ENCODE assay signal across 13 cellular contexts in genomic region chr13:98443329-98443728, GRCh38.
DNase-seq lines count a peak whose midpoint lies in the region; ATAC-seq and TF ChIP-seq lines count a peak whose summit lies in the region.
"Had no signal": no experiment of that assay in that cellular context is flagged by ENCODE, and none has a peak within 500 bp of the region (broad histone marks: within the 10 kb centered on the region; RNA-seq: fewer than 3 reads in every experiment).

No MANE protein-coding gene starts in this region.

- peak overlapping the region; percentile 6 for H3K27ac Mint-ChIP-seq in activated CD8-positive, alpha-beta T cell treated with anti-CD3 and anti-CD28 coated beads, Interleukin-2, amount 10 ng/mL, durations not matched to agents 7 days and 5 days
- H3K27ac Mint-ChIP-seq in activated CD8-positive, alpha-beta T cell treated with anti-CD3 and anti-CD28 coated beads for 36 hours, result no peak overlapping the region
- H3K27ac Mint-ChIP-seq in stimulated activated naive B cell treated with anti-CD40 and anti-IgM and Interleukin-4, amounts not matched to agents 10 μg/mL and 1 μg/mL and 100 μg/mL, for 72 hours, result peak overlapping the region; percentile 67
- H3K27ac Mint-ChIP-seq: activated CD4-positive, alpha-beta T cell treated with anti-CD3 and anti-CD28 coated beads for 36 hours; natural killer cell treated with Interleukin-12 subunit alpha and Interleukin-12 subunit beta and Interleukin-15 and Interleukin-18, amount 100 ng/mL, for 72 hours had no signal

- POLR2A ChIA-PET in activated CD8-positive, alpha-beta T cell treated with anti-CD3 and anti-CD28 coated beads, Interleukin-2, amount 10 ng/mL, durations not matched to agents 7 days and 5 days (lab: Charles Lee), result no interaction called here
- POLR2A ChIA-PET in activated CD8-positive, alpha-beta T cell treated with anti-CD3 and anti-CD28 coated beads for 36 hours (lab: Charles Lee), result no interaction called here

- H3K4me3 Mint-ChIP-seq in activated CD8-positive, alpha-beta T cell treated with anti-CD3 and anti-CD28 coated beads, Interleukin-2, amount 10 ng/mL, durations not matched to agents 7 days and 5 days, result no peak overlapping the region
- no peak overlapping the region for H3K4me3 Mint-ChIP-seq in activated CD8-positive, alpha-beta T cell treated with anti-CD3 and anti-CD28 coated beads for 36 hours
- peak overlapping the region in 1 of 2 donors; percentile 47 for H3K4me3 Mint-ChIP-seq in stimulated activated naive B cell treated with anti-CD40 and anti-IgM and Interleukin-4, amounts not matched to agents 10 μg/mL and 1 μg/mL and 100 μg/mL, for 72 hours
- H3K4me3 Mint-ChIP-seq: activated CD4-positive, alpha-beta T cell treated with anti-CD3 and anti-CD28 coated beads for 36 hours; natural killer cell treated with Interleukin-12 subunit alpha and Interleukin-12 subunit beta and Interleukin-15 and Interleukin-18, amount 100 ng/mL, for 72 hours had no signal

- no peak for DNase-seq in activated CD8-positive, alpha-beta T cell treated with anti-CD3 and anti-CD28 coated beads, Interleukin-2, amount 10 ng/mL, durations not matched to agents 7 days and 5 days
- DNase-seq in activated CD8-positive, alpha-beta T cell treated with anti-CD3 and anti-CD28 coated beads for 36 hours, result no peak
- DNase-seq in SW 1271 (lab: John Stamatoyannopoulos, UW) (peak; percentile 22 to 40), fibroblast of villous mesenchyme (ENCODE audit: low read depth) (peak; percentile 68), SKM-1 (lab: John Stamatoyannopoulos, UW; ENCODE audit: unreplicated experiment) (no peak), heart right ventricle (no peak)
- DNase-seq in stimulated activated naive B cell treated with anti-CD40 and anti-IgM and Interleukin-4, amounts not matched to agents 10 μg/mL and 1 μg/mL and 100 μg/mL, for 72 hours, result no peak
- DNase-seq in stimulated activated CD4-positive, alpha-beta T cell treated with anti-CD3 and anti-CD28 coated beads, Interleukin-4, amount 100 ng/mL, for 4 hours, result no peak
- DNase-seq: activated CD4-positive, alpha-beta T cell treated with anti-CD3 and anti-CD28 coated beads for 36 hours; heart left ventricle had no signal

- H3K27me3 Mint-ChIP-seq in activated CD8-positive, alpha-beta T cell treated with anti-CD3 and anti-CD28 coated beads, Interleukin-2, amount 10 ng/mL, durations not matched to agents 7 days and 5 days (ENCODE audit: low read depth), result no peaks in the 10 kb centered on the region
- H3K27me3 Mint-ChIP-seq in activated CD8-positive, alpha-beta T cell treated with anti-CD3 and anti-CD28 coated beads for 36 hours, result no peaks in the 10 kb centered on the region
- no peaks in the 10 kb centered on the region for H3K27me3 Mint-ChIP-seq in stimulated activated naive B cell treated with anti-CD40 and anti-IgM and Interleukin-4, amounts not matched to agents 10 μg/mL and 1 μg/mL and 100 μg/mL, for 72 hours
- H3K27me3 Mint-ChIP-seq: activated CD4-positive, alpha-beta T cell treated with anti-CD3 and anti-CD28 coated beads for 36 hours; natural killer cell treated with Interleukin-12 subunit alpha and Interleukin-12 subunit beta and Interleukin-15 and Interleukin-18, amount 100 ng/mL, for 72 hours had no signal

- H3K9me3 ChIP-seq in heart right ventricle, result no peaks in the 10 kb centered on the region
- H3K9me3 ChIP-seq: ascending aorta, heart left ventricle, upper lobe of left lung had no signal

- H3K27me3 ChIP-seq in heart right ventricle, result no peaks in the 10 kb centered on the region
- H3K27me3 ChIP-seq: ascending aorta, heart left ventricle, upper lobe of left lung had no signal

- 82 to 84% methylated on average over 11 of the region's 11 CpGs for WGBS in heart right ventricle, 2 donors

- H3K4me3 ChIP-seq in fibroblast of villous mesenchyme (ENCODE audit: low read depth, low read length), result no peak overlapping the region
- no peak overlapping the region for H3K4me3 ChIP-seq in heart right ventricle
- H3K4me3 ChIP-seq: ascending aorta, heart left ventricle, upper lobe of left lung had no signal

- peaks cover 0 to 16% (median 13%) of the 10 kb centered on the region in 9 donors for H3K4me1 ChIP-seq in heart right ventricle
- H3K4me1 ChIP-seq: ascending aorta had no signal

- no peaks in the 10 kb centered on the region for H3K9me3 Mint-ChIP-seq in activated CD8-positive, alpha-beta T cell treated with anti-CD3 and anti-CD28 coated beads, Interleukin-2, amount 10 ng/mL, durations not matched to agents 7 days and 5 days (ENCODE audit: insufficient read depth)
- no peaks in the 10 kb centered on the region for H3K9me3 Mint-ChIP-seq in activated CD8-positive, alpha-beta T cell treated with anti-CD3 and anti-CD28 coated beads for 36 hours
- H3K9me3 Mint-ChIP-seq in stimulated activated naive B cell treated with anti-CD40 and anti-IgM and Interleukin-4, amounts not matched to agents 10 μg/mL and 1 μg/mL and 100 μg/mL, for 72 hours, result no peaks in the 10 kb centered on the region
- H3K9me3 Mint-ChIP-seq: natural killer cell treated with Interleukin-12 subunit alpha and Interleukin-12 subunit beta and Interleukin-15 and Interleukin-18, amount 100 ng/mL, for 72 hours had no signal

- ATAC-seq in activated CD8-positive, alpha-beta T cell treated with anti-CD3 and anti-CD28 coated beads, Interleukin-2, amount 10 ng/mL, durations not matched to agents 7 days and 5 days, result no peak
- ATAC-seq in activated CD8-positive, alpha-beta T cell treated with anti-CD3 and anti-CD28 coated beads for 36 hours, result no peak
- ATAC-seq in stimulated activated naive B cell treated with anti-CD40 and anti-IgM and Interleukin-4, amounts not matched to agents 10 μg/mL and 1 μg/mL and 100 μg/mL, for 72 hours (replicated peaks), result no peak
- ATAC-seq in heart right ventricle, result no peak
- ATAC-seq: activated CD4-positive, alpha-beta T cell treated with anti-CD3 and anti-CD28 coated beads for 36 hours; heart left ventricle; natural killer cell treated with Interleukin-12 subunit alpha and Interleukin-12 subunit beta and Interleukin-15 and Interleukin-18, amount 100 ng/mL, for 72 hours had no signal

- peaks cover 0 to 64% (median 19%) of the 10 kb centered on the region in 9 donors for H3K36me3 ChIP-seq in heart right ventricle

- peaks cover 16% of the 10 kb centered on the region for H3K4me1 Mint-ChIP-seq in activated CD8-positive, alpha-beta T cell treated with anti-CD3 and anti-CD28 coated beads, Interleukin-2, amount 10 ng/mL, durations not matched to agents 7 days and 5 days (ENCODE audit: low read depth)
- peaks cover 13% of the 10 kb centered on the region for H3K4me1 Mint-ChIP-seq in activated CD8-positive, alpha-beta T cell treated with anti-CD3 and anti-CD28 coated beads for 36 hours (ENCODE audit: low read depth)
- peaks cover 21 to 43% of the 10 kb centered on the region in 2 donors for H3K4me1 Mint-ChIP-seq in stimulated activated naive B cell treated with anti-CD40 and anti-IgM and Interleukin-4, amounts not matched to agents 10 μg/mL and 1 μg/mL and 100 μg/mL, for 72 hours

- H3K27ac ChIP-seq in heart right ventricle, result no peak overlapping the region
- H3K27ac ChIP-seq: ascending aorta, heart left ventricle, upper lobe of left lung had no signal

- no peak for TF ChIP-seq CTCF in activated CD8-positive, alpha-beta T cell treated with anti-CD3 and anti-CD28 coated beads for 36 hours (IDR thresholded peaks at IDR 0.05)
- no peak for TF ChIP-seq CTCF in fibroblast of villous mesenchyme (IDR thresholded peaks at IDR 0.05; ENCODE audit: insufficient read depth, low read depth, low read length)
- TF ChIP-seq CTCF in heart right ventricle (IDR thresholded peaks at IDR 0.05), result no peak

- intact Hi-C loops in activated CD8-positive, alpha-beta T cell treated with anti-CD3 and anti-CD28 coated beads for 36 hours (cut with micrococcal nuclease), result no loop called here
- intact Hi-C loops in heart right ventricle (cut with DNase I), result loop anchor here in 4 of 10 donors (5.0 to 10.0 kb wide), 5 partner anchors 131 to 589 kb away; partner anchors contain the start of gene STK24 (in 1 of the 4)

- CTCF ChIA-PET in activated CD8-positive, alpha-beta T cell treated with anti-CD3 and anti-CD28 coated beads, Interleukin-2, amount 10 ng/mL, durations not matched to agents 7 days and 5 days (lab: Charles Lee), result interaction anchor here (0.9 kb wide), 1 partner anchor 210 kb away, joined by 3 read pairs; no protein-coding TSS in a partner anchor
- CTCF ChIA-PET in activated CD8-positive, alpha-beta T cell treated with anti-CD3 and anti-CD28 coated beads for 36 hours (lab: Charles Lee), result interaction anchor here (5.4 kb wide), 2 partner anchors 208 to 229 kb away, joined by 62 to 160 read pairs; no protein-coding TSS in a partner anchor

- H3K36me3 Mint-ChIP-seq in activated CD8-positive, alpha-beta T cell treated with anti-CD3 and anti-CD28 coated beads, Interleukin-2, amount 10 ng/mL, durations not matched to agents 7 days and 5 days (ENCODE audit: low read depth), result peaks cover 12% of the 10 kb centered on the region
- no peaks in the 10 kb centered on the region for H3K36me3 Mint-ChIP-seq in activated CD8-positive, alpha-beta T cell treated with anti-CD3 and anti-CD28 coated beads for 36 hours (ENCODE audit: low read depth)
- peaks cover 4 to 13% of the 10 kb centered on the region in 2 donors for H3K36me3 Mint-ChIP-seq in stimulated activated naive B cell treated with anti-CD40 and anti-IgM and Interleukin-4, amounts not matched to agents 10 μg/mL and 1 μg/mL and 100 μg/mL, for 72 hours
- H3K36me3 Mint-ChIP-seq: natural killer cell treated with Interleukin-12 subunit alpha and Interleukin-12 subunit beta and Interleukin-15 and Interleukin-18, amount 100 ng/mL, for 72 hours had no signal

Comparison
In these comparisons a context has a peak if more than half of its experiments do, and no peak if none do; other contexts are left out.
1. DNase-seq: peak in SW 1271 (2 of 2) and fibroblast of villous mesenchyme (single experiment); none in activated CD8-positive, alpha-beta T cell treated with anti-CD3 and anti-CD28 coated beads, Interleukin-2, amount 10 ng/mL, durations not matched to agents 7 days and 5 days (single experiment), activated CD8-positive, alpha-beta T cell treated with anti-CD3 and anti-CD28 coated beads for 36 hours (single experiment), stimulated activated naive B cell treated with anti-CD40 and anti-IgM and Interleukin-4, amounts not matched to agents 10 μg/mL and 1 μg/mL and 100 μg/mL, for 72 hours (single experiment), SKM-1 (single experiment), heart right ventricle (0 of 2) and stimulated activated CD4-positive, alpha-beta T cell treated with anti-CD3 and anti-CD28 coated beads, Interleukin-4, amount 100 ng/mL, for 4 hours (0 of 2).